18 cellular contexts compared by ENCODE assay signal in the genomic region with DNA sequence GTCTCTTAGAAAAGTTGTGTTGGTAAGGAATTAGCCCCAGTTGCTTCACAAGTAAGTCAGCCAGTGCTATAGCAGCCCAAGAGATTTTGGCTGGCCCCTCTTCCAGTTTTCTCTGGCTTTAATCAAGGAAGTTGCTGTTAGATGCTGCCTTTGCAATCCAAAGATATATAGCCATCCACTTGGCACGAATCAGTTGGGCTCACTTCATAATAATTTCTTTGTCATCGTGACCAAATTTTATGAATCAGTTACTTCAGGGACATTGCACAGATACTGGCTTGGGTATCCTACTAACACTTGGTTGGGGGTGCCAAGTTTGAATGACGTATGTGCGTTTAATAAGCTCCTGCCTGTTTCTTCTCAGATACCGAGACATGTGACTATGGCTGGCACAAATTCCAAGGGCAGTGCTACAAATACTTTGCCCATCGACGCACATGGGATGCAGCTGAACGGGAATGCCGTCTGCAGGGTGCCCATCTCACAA.
DNase-seq lines count a peak whose midpoint lies in the region; ATAC-seq, FAIRE-seq and TF ChIP-seq lines count a peak whose summit lies in the region.
"Had no signal": no experiment of that assay in that cellular context is flagged by ENCODE, and none has a peak within 500 bp of the region (broad histone marks: within the 10 kb centered on the region; RNA-seq: fewer than 3 reads in every experiment).

No MANE protein-coding gene starts in this region.

- ATAC-seq in Right ventricle myocardium inferior (peak; percentile 90), gastroesophageal sphincter (peak; percentile 75), GM21381 (IDR thresholded peaks at IDR 0.05; ENCODE audit: unreplicated experiment) (no peak)
- ATAC-seq: activated T-helper 17 cell treated with anti-CD3 and anti-CD28 coated beads, Interleukin-2, amount 50 U/mL, for 72 hours had no signal

- peak overlapping the region; percentile 77 to 94 (median 89) for H3K27ac Mint-ChIP-seq in nephron
- H3K27ac Mint-ChIP-seq: activated CD4-positive, alpha-beta memory T cell treated with anti-CD3 and anti-CD28 coated beads, Interleukin-2, amount 10 ng/mL, durations not matched to agents 7 days and 5 days; activated T-helper 17 cell treated with anti-CD3 and anti-CD28 coated beads, Interleukin-2, amount 50 U/mL, for 72 hours had no signal

- H3K27me3 ChIP-seq in gastroesophageal sphincter = no peaks in the 10 kb centered on the region

- intact Hi-C loops in Right ventricle myocardium inferior (cut with DNase I) = no loop called here
- intact Hi-C loops in cardiac septum (cut with DNase I) = loop anchor here (5.0 kb wide), 1 partner anchor 71 kb away; no protein-coding TSS in a partner anchor

- H3K9me3 ChIP-seq in gastroesophageal sphincter = no peaks in the 10 kb centered on the region

- in situ Hi-C loops in KBM-7 (cut with MboI; ENCODE audit: low pct_unique_long_range_greater_than_20kb, low sequenced_read_pairs) = loop anchor here (25.0 kb wide), 1 partner anchor 1216 kb away; no protein-coding TSS in a partner anchor

- no peaks in the 10 kb centered on the region for H3K27me3 Mint-ChIP-seq in nephron (ENCODE audit: low read depth)
- H3K27me3 Mint-ChIP-seq: activated T-helper 17 cell treated with anti-CD3 and anti-CD28 coated beads, Interleukin-2, amount 50 U/mL, for 72 hours had no signal

- peak overlapping the region in 3 of 4 donors; percentile 1 to 26 (median 21) for H3K27ac ChIP-seq in gastroesophageal sphincter
- H3K27ac ChIP-seq: 22Rv1 had no signal

- no peak for TF ChIP-seq EP300 in gastroesophageal sphincter (IDR thresholded peaks at IDR 0.05)

- H3K9me3 Mint-ChIP-seq in nephron = no peaks in the 10 kb centered on the region
- H3K9me3 Mint-ChIP-seq: activated CD4-positive, alpha-beta memory T cell treated with anti-CD3 and anti-CD28 coated beads, Interleukin-2, amount 10 ng/mL, durations not matched to agents 7 days and 5 days; activated T-helper 17 cell treated with anti-CD3 and anti-CD28 coated beads, Interleukin-2, amount 50 U/mL, for 72 hours had no signal

- no peak overlapping the region for H3K4me3 Mint-ChIP-seq in nephron
- H3K4me3 Mint-ChIP-seq: activated CD4-positive, alpha-beta memory T cell treated with anti-CD3 and anti-CD28 coated beads, Interleukin-2, amount 10 ng/mL, durations not matched to agents 7 days and 5 days; activated T-helper 17 cell treated with anti-CD3 and anti-CD28 coated beads, Interleukin-2, amount 50 U/mL, for 72 hours had no signal

- peak; percentile 77 for DNase-seq in Right ventricle myocardium inferior (ENCODE audit: missing footprints)
- DNase-seq in cardiac septum (ENCODE audit: low spot score) = no peak
- DNase-seq in GM19239 (ENCODE audit: insufficient read length, low spot score) = no peak
- DNase-seq in activated CD4-positive, alpha-beta T cell treated with anti-CD3 and anti-CD28 coated beads for 4 hours = no peak
- DNase-seq in KBM-7 = no peak
- DNase-seq: activated CD4-positive, alpha-beta memory T cell treated with anti-CD3 and anti-CD28 coated beads, Interleukin-2, amount 10 ng/mL, durations not matched to agents 7 days and 5 days; amniotic stem cell; H7; NCI-H526; SW 1271 had no signal

- FAIRE-seq in GM19239 (lab: Jason Lieb, UNC) = no peak
- FAIRE-seq: colon, HTR-8/SVneo, keratinocyte had no signal

- H3K36me3 ChIP-seq in gastroesophageal sphincter = no peaks in the 10 kb centered on the region

- H3K4me1 Mint-ChIP-seq in nephron = peaks cover 44% of the 10 kb centered on the region
- H3K4me1 Mint-ChIP-seq: activated T-helper 17 cell treated with anti-CD3 and anti-CD28 coated beads, Interleukin-2, amount 50 U/mL, for 72 hours had no signal

- H3K4me1 ChIP-seq in gastroesophageal sphincter = peaks cover 0 to 9% (median 0%) of the 10 kb centered on the region in 3 donors

- TF ChIP-seq POLR2A in gastroesophageal sphincter (IDR thresholded peaks at IDR 0.05) = no peak

- H3K4me3 ChIP-seq in gastroesophageal sphincter = no peak overlapping the region

- H3K36me3 Mint-ChIP-seq in nephron (ENCODE audit: low read depth) = peaks cover 92% of the 10 kb centered on the region

- TF ChIP-seq CTCF in gastroesophageal sphincter (IDR thresholded peaks at IDR 0.05) = no peak
- TF ChIP-seq CTCF in nephron (IDR thresholded peaks at IDR 0.05; ENCODE audit: unreplicated experiment in 3 of 3) = no peak

- 73 to 79% methylated on average over 9 of the region's 9 CpGs for WGBS in gastroesophageal sphincter (ENCODE audit: low coverage in 1 of 2), 2 donors
